22 cellular contexts compared by ENCODE assay signal in the genomic region with DNA sequence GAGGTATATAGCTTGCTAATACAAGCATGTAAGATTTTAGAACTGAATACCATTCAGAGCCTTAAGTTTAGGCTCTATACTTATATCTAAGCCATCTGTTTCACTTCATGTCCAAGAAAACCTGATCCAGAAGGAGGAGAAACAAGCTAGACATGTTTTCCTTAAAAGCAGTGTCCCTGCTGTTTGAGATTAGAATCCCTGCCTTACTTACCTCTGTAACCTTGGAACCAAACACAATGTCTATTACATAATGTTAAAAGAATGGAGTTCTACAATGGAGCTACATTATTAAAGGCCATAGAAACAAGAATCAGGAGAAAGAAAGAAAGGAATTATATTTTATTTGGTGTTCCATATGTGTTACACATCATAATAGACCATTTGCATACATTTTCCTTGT.
DNase-seq lines count a peak whose midpoint lies in the region; ATAC-seq and TF ChIP-seq lines count a peak whose summit lies in the region.
"Had no signal": no experiment of that assay in that cellular context is flagged by ENCODE, and none has a peak within 500 bp of the region (broad histone marks: within the 10 kb centered on the region; RNA-seq: fewer than 3 reads in every experiment).

No MANE protein-coding gene starts in this region.

- peaks cover 13% of the 10 kb centered on the region for H3K79me1 ChIP-seq in trophoblast cell (ENCODE audit: low read length)

- no peak overlapping the region for H3K4me3 Mint-ChIP-seq in endothelial cell (ENCODE audit: unreplicated experiment)

- H3K4me2 ChIP-seq in BLaER1 treated with 17β-estradiol and CSF1 and Interleukin-3, amounts not matched to agents 10 nM and 100 nM: peak overlapping the region; percentile 19 to 67 (median 46); a peak in 19 of 22 replicates
- peak overlapping the region; percentile 8 for H3K4me2 ChIP-seq in trophoblast cell (ENCODE audit: low read length)
- H3K4me2 ChIP-seq: PC-9 had no signal

- TF ChIP-seq CTCF in endothelial cell (IDR thresholded peaks at IDR 0.05; ENCODE audit: unreplicated experiment): no peak

- peak overlapping the region in 10 of 11 experiments; percentile 25 to 76 (median 54); a peak in 17 of 22 replicates for H3K27ac ChIP-seq in BLaER1 treated with 17β-estradiol and CSF1 and Interleukin-3, amounts not matched to agents 10 nM and 100 nM
- peak overlapping the region; percentile 83 for H3K27ac ChIP-seq in trophoblast cell (ENCODE audit: low read depth, low read length)
- H3K27ac ChIP-seq: PC-9, SJSA1 had no signal

- H3K36me3 Mint-ChIP-seq in endothelial cell (ENCODE audit: low read depth, unreplicated experiment): no peaks in the 10 kb centered on the region

- peak overlapping the region; percentile 87 for H3K27ac Mint-ChIP-seq in endothelial cell (ENCODE audit: unreplicated experiment)

- H2BK120ac ChIP-seq in trophoblast cell (ENCODE audit: insufficient read depth, low read length, poor library complexity): no peak overlapping the region

- no peak overlapping the region for H2AFZ ChIP-seq in trophoblast cell (ENCODE audit: insufficient read depth, low read length, poor library complexity)
- H2AFZ ChIP-seq: PC-9 had no signal

- peaks cover 13 to 23% (median 17%) of the 10 kb centered on the region in 10 experiments for H3K4me1 ChIP-seq in BLaER1 treated with 17β-estradiol and CSF1 and Interleukin-3, amounts not matched to agents 10 nM and 100 nM
- peaks cover 4 to 6% of the 10 kb centered on the region in 2 experiments for H3K4me1 ChIP-seq in trophoblast cell (ENCODE audit: control insufficient read depth in 1 of 2, insufficient read depth in 2 of 2, low read length in 2 of 2)
- H3K4me1 ChIP-seq: BE2C, SJSA1 had no signal

- no peaks in the 10 kb centered on the region for H3K27me3 Mint-ChIP-seq in endothelial cell (ENCODE audit: unreplicated experiment)

- H3K18ac ChIP-seq in trophoblast cell (ENCODE audit: low read length): no peak overlapping the region

- peak; percentile 2 for ATAC-seq in HG02798 (IDR thresholded peaks at IDR 0.05; ENCODE audit: poor library complexity, unreplicated experiment)
- no peak for ATAC-seq in GM18909 (IDR thresholded peaks at IDR 0.05; ENCODE audit: poor library complexity, unreplicated experiment)
- ATAC-seq: K562, Right ventricle myocardium inferior had no signal

- H4K20me1 ChIP-seq in BLaER1 treated with 17β-estradiol and CSF1 and Interleukin-3, amounts not matched to agents 10 nM and 100 nM: no peaks in the 10 kb centered on the region

- H3K9ac ChIP-seq in BLaER1 treated with 17β-estradiol and CSF1 and Interleukin-3, amounts not matched to agents 10 nM and 100 nM: peak overlapping the region in 5 of 11 experiments; percentile 2 to 45 (median 19); a peak in 5 of 22 replicates
- no peak overlapping the region for H3K9ac ChIP-seq in trophoblast cell (ENCODE audit: low read length)

- no peak overlapping the region for H2BK5ac ChIP-seq in trophoblast cell (ENCODE audit: low read depth, low read length, poor library complexity)

- H4K12ac ChIP-seq in trophoblast cell (ENCODE audit: low read depth, low read length): no peak overlapping the region

- no peak overlapping the region for H3K4me3 ChIP-seq in BLaER1 treated with 17β-estradiol and CSF1 and Interleukin-3, amounts not matched to agents 10 nM and 100 nM
- H3K4me3 ChIP-seq in trophoblast cell (ENCODE audit: low read depth, low read length): no peak overlapping the region
- H3K4me3 ChIP-seq: K562, PC-9, SJSA1 had no signal

- H2BK12ac ChIP-seq in trophoblast cell (ENCODE audit: low read length): no peak overlapping the region

- H3K9me3 Mint-ChIP-seq in endothelial cell (ENCODE audit: unreplicated experiment): no peaks in the 10 kb centered on the region

- no peaks in the 10 kb centered on the region for H3K36me3 ChIP-seq in BLaER1 treated with 17β-estradiol and CSF1 and Interleukin-3, amounts not matched to agents 10 nM and 100 nM
- H3K36me3 ChIP-seq in trophoblast cell (ENCODE audit: control insufficient read depth in 1 of 2, insufficient read depth in 2 of 2, low read length in 2 of 2): no peaks in the 10 kb centered on the region
- H3K36me3 ChIP-seq: BE2C, SJSA1 had no signal

- H3K9me3 ChIP-seq in BLaER1 treated with 17β-estradiol and CSF1 and Interleukin-3, amounts not matched to agents 10 nM and 100 nM (replicated peaks in 1 of 11): no peaks in the 10 kb centered on the region
- no peaks in the 10 kb centered on the region for H3K9me3 ChIP-seq in trophoblast cell (ENCODE audit: insufficient read depth, low read depth, low read length)
- H3K9me3 ChIP-seq: BE2C, SJSA1 had no signal

- no peak overlapping the region for H4K8ac ChIP-seq in trophoblast cell (ENCODE audit: low read depth, low read length)

- H4K91ac ChIP-seq in trophoblast cell (ENCODE audit: low read depth, low read length): no peak overlapping the region

- no peak overlapping the region for H3K4ac ChIP-seq in trophoblast cell (ENCODE audit: low read depth, low read length)

- no peaks in the 10 kb centered on the region for H3K27me3 ChIP-seq in BLaER1 treated with 17β-estradiol and CSF1 and Interleukin-3, amounts not matched to agents 10 nM and 100 nM
- no peaks in the 10 kb centered on the region for H3K27me3 ChIP-seq in trophoblast cell (ENCODE audit: insufficient read depth, low read length)
- H3K27me3 ChIP-seq: BE2C, SJSA1 had no signal

- no peak for DNase-seq in endothelial cell (ENCODE audit: low spot score)
- peak in 1 of 2 donors; percentile 69 for DNase-seq in trophoblast cell
- no peak for DNase-seq in NCI-H2107 (lab: John Stamatoyannopoulos, UW)
- no peak for DNase-seq in NCI-H82 treated with DMSO at 0.1 percent for 48 hours (lab: John Stamatoyannopoulos, UW; ENCODE audit: unreplicated experiment)
- DNase-seq: 8988T, ACHN, BE2C, NCI-H1092 treated with DMSO at 0.1 percent for 48 hours, NCI-H1436, NCI-H187, NCI-H2081 treated with DMSO at 0.1 percent for 48 hours, NCI-H2171 treated with DMSO at 0.1 percent for 48 hours, NCI-H345, NCI-H510A treated with DMSO at 0.1 percent for 48 hours, NCI-H748 treated with DMSO at 0.1 percent for 48 hours had no signal

- H3K23ac ChIP-seq in trophoblast cell (ENCODE audit: low read length): no peak overlapping the region

- no peaks in the 10 kb centered on the region for H3K79me2 ChIP-seq in trophoblast cell (ENCODE audit: control insufficient read depth, insufficient read depth, low read length, poor library complexity)

- no peak overlapping the region for H2AK5ac ChIP-seq in trophoblast cell (ENCODE audit: low read length)

- peaks cover 15% of the 10 kb centered on the region for H3K4me1 Mint-ChIP-seq in endothelial cell (ENCODE audit: unreplicated experiment)

- H3K14ac ChIP-seq in trophoblast cell (ENCODE audit: low read length): no peak overlapping the region
